8 cellular contexts compared by ENCODE assay signal in the genomic region with DNA sequence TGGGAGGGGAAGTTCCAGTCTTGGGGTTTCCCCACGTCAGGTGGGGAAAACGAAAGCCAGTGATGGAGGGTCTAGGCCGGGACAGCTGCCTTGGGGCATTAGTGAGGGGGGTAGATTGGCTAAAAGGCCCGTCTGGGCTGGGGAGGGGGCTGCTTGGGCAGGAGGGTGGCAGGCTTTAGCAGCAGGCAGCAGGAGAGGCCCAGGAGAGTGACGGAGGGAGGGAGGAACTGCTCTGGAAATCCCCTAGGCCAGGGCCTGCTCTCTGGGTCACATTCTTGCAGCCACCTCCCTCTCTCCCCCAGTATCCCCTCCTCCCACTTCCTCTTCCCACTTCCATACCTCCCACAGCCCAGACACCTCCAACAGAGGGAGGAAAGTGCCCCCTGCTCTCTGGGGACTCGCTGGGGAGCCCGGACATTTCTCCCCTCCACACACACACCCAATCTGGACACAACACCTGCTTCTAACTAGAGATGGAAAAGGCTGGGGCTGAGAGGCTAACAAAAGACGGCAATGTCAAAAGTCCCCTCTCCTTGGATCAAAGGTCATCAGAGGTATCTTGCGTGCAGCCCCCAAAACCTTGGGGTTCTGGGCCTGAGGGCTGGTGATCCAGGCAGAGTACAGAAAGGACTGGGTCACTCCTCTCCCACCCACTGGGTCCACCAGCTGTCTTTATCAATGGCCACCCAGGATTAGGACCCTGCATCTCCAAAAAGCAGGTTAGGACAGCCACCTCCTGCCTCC. TPM values are rescaled to one million over a fixed set of nuclear protein-coding genes. Genes with fewer than 3 reads are reported as not detected.
DNase-seq lines count a peak whose midpoint lies in the region; ATAC-seq, FAIRE-seq and TF ChIP-seq lines count a peak whose summit lies in the region.

No MANE protein-coding gene starts in this region.

- TF ChIP-seq RAD21 in A549 (conservative IDR thresholded peaks at IDR 0.05 in 1 of 2, IDR thresholded peaks at IDR 0.05 in 1 of 2), result no peak

- TF ChIP-seq POLR2A in A549 (IDR thresholded peaks at IDR 0.05; ENCODE audit: low read length), result no peak
- TF ChIP-seq POLR2A in GM19099 (IDR thresholded peaks at IDR 0.05; ENCODE audit: extremely low read depth, insufficient read length, low read depth), result peak; percentile 66

- H3K9me3 ChIP-seq in A549, result no peaks in the 10 kb centered on the region

- CTCF ChIA-PET in A549 (lab: Yijun Ruan, JAX), result interaction anchor here (0.7 to 2.7 kb wide), 6 partner anchors 9 to 167 kb away, joined by 3 to 13 read pairs (median 4); no protein-coding TSS in a partner anchor

- POLR2A ChIA-PET in A549 (lab: Yijun Ruan, JAX), result interaction anchor here (1.0 kb wide), 1 partner anchor 17 kb away, joined by 5 read pairs; a partner anchor contains a TSS

- H3K27ac ChIP-seq in A549, result peak overlapping the region; percentile 81 to 90
- peak overlapping the region in 20 of 21 experiments; percentile 26 to 97 (median 86) for H3K27ac ChIP-seq in skin epidermis

- H3K4me2 ChIP-seq in A549, result peak overlapping the region; percentile 97

- no peak for TF ChIP-seq EP300 in A549 (IDR thresholded peaks at IDR 0.05)

- peaks cover 23% of the 10 kb centered on the region for H3K4me1 ChIP-seq in A549

- FAIRE-seq in A549 (lab: Jason Lieb, UNC), result no peak

- no peak for TF ChIP-seq CTCF in A549 (IDR thresholded peaks at IDR 0.05)

- peak; percentile 24 to 33 for DNase-seq in A549 (ENCODE audit: low read depth in 1 of 2, low spot score in 1 of 2)
- peak; percentile 36 for DNase-seq in UCSD-AML1 (lab: John Stamatoyannopoulos, UW; ENCODE audit: unreplicated experiment)
- DNase-seq in germinal center (ENCODE audit: low spot score), result peak; percentile 67

- 20% methylated on average over 9 of the region's 9 CpGs for WGBS in A549 (ENCODE audit: missing lambda C conversion rate)

- H3K4me3 ChIP-seq in A549 (peak overlapping the region; percentile 81; the same call in 2 of the 3 replicates), skin epidermis (peak overlapping the region; percentile 60 to 97 (median 92))

- ATAC-seq in A549 (peak in 1 of 2 experiments; percentile 42; a peak in 3 of 6 replicates), HG02884 (IDR thresholded peaks at IDR 0.05; ENCODE audit: unreplicated experiment) (no peak), GM19035 (IDR thresholded peaks at IDR 0.05; ENCODE audit: unreplicated experiment) (no peak), GM21390 (IDR thresholded peaks at IDR 0.05; ENCODE audit: unreplicated experiment) (no peak)

TF ChIP-seq in A549, 52 proteins besides CTCF, POLR2A, EP300 and RAD21:
- TF ChIP-seq MAFK (IDR thresholded peaks at IDR 0.05; ENCODE audit: partially characterized antibody) (no peak), RARB (CRISPR knock-in tag; IDR thresholded peaks at IDR 0.05) (no peak), JUN (IDR thresholded peaks at IDR 0.05) (no peak), ESRRA (IDR thresholded peaks at IDR 0.05; ENCODE audit: borderline replicate concordance, low read length) (no peak), FOSB (CRISPR knock-in tag; IDR thresholded peaks at IDR 0.05) (no peak), FOSL2 (IDR thresholded peaks at IDR 0.05) (no peak), FOSL2 (CRISPR knock-in tag; IDR thresholded peaks at IDR 0.05) (no peak)

RNA-seq across cellular contexts. Expression of a gene that starts 1.8 kb away (rescaled TPM):
- polyA plus RNA-seq in A549 (2011; rRNA removed) (6.2 and 6.3 TPM in 2 replicates), A549 (2017; fragmentation: RNase III; extraction: RNeasy Plus Mini Kit Qiagen cat#74134 plus additional on column Dnase treatment) (5.6 to 9.1 TPM (median 6.0 TPM) in 3 replicates)
- 8.2 and 10.8 TPM in 2 replicates for polyA plus RNA-seq in A549 (2012; cell fraction: cytosol; rRNA removed)
- 13.6 and 19.5 TPM in 2 replicates for polyA plus RNA-seq in A549 (2012; cell fraction: nucleus; rRNA removed)
- polyA minus RNA-seq in A549 (2011; rRNA and poly(A)+ RNA removed), result 2.8 and 4.1 TPM in 2 replicates

RNA-seq across cellular contexts. Expression of a gene that starts 6.2 kb away (rescaled TPM):
- polyA plus RNA-seq in A549 (2011; rRNA removed) (44.5 and 61.4 TPM in 2 replicates), A549 (2017; fragmentation: RNase III; extraction: RNeasy Plus Mini Kit Qiagen cat#74134 plus additional on column Dnase treatment) (38.7 to 45.6 TPM (median 45.5 TPM) in 3 replicates)
- 56.6 and 84.2 TPM in 2 replicates for polyA plus RNA-seq in A549 (2012; cell fraction: cytosol; rRNA removed)
- polyA plus RNA-seq in A549 (2012; cell fraction: nucleus; rRNA removed), result 60.0 and 63.0 TPM in 2 replicates
- polyA minus RNA-seq in A549 (2011; rRNA and poly(A)+ RNA removed), result 44.0 and 52.2 TPM in 2 replicates

RNA-seq across cellular contexts. Expression of a gene that starts 6.7 kb away (rescaled TPM):
- polyA plus RNA-seq in A549 (2011; rRNA removed) (0.01 TPM in 1 of 2 replicates, not detected in the other), A549 (2017; fragmentation: RNase III; extraction: RNeasy Plus Mini Kit Qiagen cat#74134 plus additional on column Dnase treatment) (0.01 to 0.03 TPM in 2 of 3 replicates, not detected in the other)
- 0.01 TPM in 2 replicates for polyA plus RNA-seq in A549 (2012; cell fraction: cytosol; rRNA removed)
- 0.02 and 0.04 TPM in 2 replicates for polyA plus RNA-seq in A549 (2012; cell fraction: nucleus; rRNA removed)
- polyA minus RNA-seq in A549 (2011; rRNA and poly(A)+ RNA removed), result not detected in 2 replicates

RNA-seq across cellular contexts. Expression of a gene that starts 16.6 kb away (rescaled TPM):
- polyA plus RNA-seq in A549 (2011; rRNA removed), result 1,080 and 1,155 TPM in 2 replicates
- 735 and 808 TPM in 2 replicates for polyA plus RNA-seq in A549 (2012; cell fraction: cytosol; rRNA removed)
- polyA plus RNA-seq in A549 (2012; cell fraction: nucleus; rRNA removed), result 712 and 1,059 TPM in 2 replicates
- polyA plus RNA-seq in A549 (2017; fragmentation: RNase III; extraction: RNeasy Plus Mini Kit Qiagen cat#74134 plus additional on column Dnase treatment), result 1,076 to 1,211 TPM (median 1,136 TPM) in 3 replicates
- 601 and 692 TPM in 2 replicates for polyA minus RNA-seq in A549 (2011; rRNA and poly(A)+ RNA removed)

RNA-seq across cellular contexts. Expression of a gene that starts 40.1 kb away (rescaled TPM):
- polyA plus RNA-seq in A549 (2011; rRNA removed), result 72.3 and 80.0 TPM in 2 replicates
- polyA plus RNA-seq in A549 (2012; cell fraction: cytosol; rRNA removed), result 112 and 143 TPM in 2 replicates
- polyA plus RNA-seq in A549 (2012; cell fraction: nucleus; rRNA removed), result 227 and 245 TPM in 2 replicates
- 45.6 to 49.1 TPM (median 47.1 TPM) in 3 replicates for polyA plus RNA-seq in A549 (2017; fragmentation: RNase III; extraction: RNeasy Plus Mini Kit Qiagen cat#74134 plus additional on column Dnase treatment)
- polyA minus RNA-seq in A549 (2011; rRNA and poly(A)+ RNA removed), result 114 and 138 TPM in 2 replicates
